1 cellular context compared by ENCODE assay signal in the genomic region with DNA sequence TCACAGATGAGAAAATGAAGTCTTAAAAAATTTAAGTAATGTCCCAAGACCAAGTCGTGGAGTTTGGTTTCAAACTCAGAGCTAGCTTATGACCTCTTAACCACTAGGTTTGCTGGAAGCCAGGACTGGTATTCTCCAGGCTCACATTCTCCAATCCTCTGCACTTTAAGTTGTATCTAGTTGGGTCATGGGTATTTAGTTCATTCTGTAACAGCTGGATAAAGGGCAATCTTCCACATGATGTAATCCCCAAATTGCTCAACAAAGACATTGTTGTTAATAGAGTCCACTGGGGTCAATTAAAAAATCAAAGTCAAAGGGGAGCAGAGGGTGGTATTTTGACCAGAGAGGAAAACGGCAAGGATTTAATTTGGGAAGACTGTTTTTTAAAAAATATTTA.
TF ChIP-seq lines count a peak whose summit lies in the region.

No MANE protein-coding gene starts in this region.

TF ChIP-seq in HepG2, 621 proteins besides CTCF, POLR2A, EP300 and RAD21 (continues in another document):
- TF ChIP-seq CREB1 (IDR thresholded peaks at IDR 0.05) (no peak), CREB1 (CRISPR knock-in tag; IDR thresholded peaks at IDR 0.05) (0 out of 2 replicates have a peak, but pooled peaks have one; percentile 12), MEIS1 (CRISPR knock-in tag; IDR thresholded peaks at IDR 0.05; ENCODE audit: borderline replicate concordance) (no peak), SOX13 (IDR thresholded peaks at IDR 0.05) (no peak; the same call in 1 of the 2 replicates), SOX13 (CRISPR knock-in tag; conservative IDR thresholded peaks at IDR 0.05 in 1 of 2, IDR thresholded peaks at IDR 0.05 in 1 of 2) (peak in 1 of 2 experiments; percentile 71; a peak in 2 of 4 replicates), SOX6 (IDR thresholded peaks at IDR 0.05) (no peak), SOX6 (CRISPR knock-in tag; IDR thresholded peaks at IDR 0.05) (peak; percentile 73), PPARG (CRISPR knock-in tag; conservative IDR thresholded peaks at IDR 0.05) (peak; percentile 71; the same call in 1 of the 2 replicates), ZNF367 (CRISPR knock-in tag; IDR thresholded peaks at IDR 0.05; ENCODE audit: borderline replicate concordance) (no peak), ZSCAN22 (CRISPR knock-in tag; IDR thresholded peaks at IDR 0.05) (no peak), ZNF207 (IDR thresholded peaks at IDR 0.05; ENCODE audit: borderline replicate concordance) (no peak), NFE2L1 (CRISPR knock-in tag; IDR thresholded peaks at IDR 0.05; ENCODE audit: borderline replicate concordance) (no peak), BCL6 (CRISPR knock-in tag; IDR thresholded peaks at IDR 0.05) (peak; percentile 44; the same call in 1 of the 2 replicates), ZMYM4 (CRISPR knock-in tag; IDR thresholded peaks at IDR 0.05) (peak; percentile 24; the same call in 1 of the 2 replicates), POGZ (CRISPR knock-in tag; IDR thresholded peaks at IDR 0.05) (peak; percentile 60), NCOA1 (CRISPR knock-in tag; IDR thresholded peaks at IDR 0.05) (no peak), NCOR1 (IDR thresholded peaks at IDR 0.05; ENCODE audit: borderline replicate concordance, low read length) (peak; percentile 80), YY1 (IDR thresholded peaks at IDR 0.05; ENCODE audit: insufficient read depth, insufficient replicate concordance, low read depth, low read length) (no peak), ZNF331 (CRISPR knock-in tag; IDR thresholded peaks at IDR 0.05) (0 out of 2 replicates have a peak, but pooled peaks have one; percentile 12), BRCA1 (CRISPR knock-in tag; IDR thresholded peaks at IDR 0.05) (no peak), NR2F1 (CRISPR knock-in tag; IDR thresholded peaks at IDR 0.05) (0 out of 4 replicates have a peak, but pooled peaks of 1 of the 2 experiments have one; percentile 29), CREM (IDR thresholded peaks at IDR 0.05) (peak; percentile 32; the same call in 1 of the 2 replicates), CREM (CRISPR knock-in tag; IDR thresholded peaks at IDR 0.05) (no peak), HNF4G (IDR thresholded peaks at IDR 0.05; ENCODE audit: borderline replicate concordance, low read depth, low read length) (peak; percentile 79), HNF4G (CRISPR knock-in tag; IDR thresholded peaks at IDR 0.05; ENCODE audit: borderline replicate concordance, low read depth) (no peak), KLF6 (CRISPR knock-in tag; IDR thresholded peaks at IDR 0.05) (no peak), NR2F6 (IDR thresholded peaks at IDR 0.05) (peak; percentile 57), NR2F6 (CRISPR knock-in tag; IDR thresholded peaks at IDR 0.05) (peak; percentile 29; the same call in 1 of the 2 replicates), TBX3 (IDR thresholded peaks at IDR 0.05; ENCODE audit: borderline replicate concordance) (no peak), ZNF549 (CRISPR knock-in tag; IDR thresholded peaks at IDR 0.05) (no peak), ZNF224 (CRISPR knock-in tag; IDR thresholded peaks at IDR 0.05) (no peak), ZFP82 (CRISPR knock-in tag; IDR thresholded peaks at IDR 0.05; ENCODE audit: borderline replicate concordance) (no peak), ZNF564 (CRISPR knock-in tag; IDR thresholded peaks at IDR 0.05) (no peak), HNF4A (CRISPR knock-in tag; IDR thresholded peaks at IDR 0.05) (peak; percentile 82), THAP11 (CRISPR knock-in tag; IDR thresholded peaks at IDR 0.05) (0 out of 2 replicates have a peak, but pooled peaks have one; percentile 22), U2AF2 (IDR thresholded peaks at IDR 0.05; ENCODE audit: low read depth, low read length) (no peak), CEBPB (IDR thresholded peaks at IDR 0.05; ENCODE audit: borderline replicate concordance, low read depth, low read length) (peak; percentile 86), KLF11 (CRISPR knock-in tag; IDR thresholded peaks at IDR 0.05) (no peak), FOXA3 (CRISPR knock-in tag; IDR thresholded peaks at IDR 0.05) (peak; percentile 58), ZBTB38 (CRISPR knock-in tag; IDR thresholded peaks at IDR 0.05) (no peak)
- TF ChIP-seq, protein P1, sequence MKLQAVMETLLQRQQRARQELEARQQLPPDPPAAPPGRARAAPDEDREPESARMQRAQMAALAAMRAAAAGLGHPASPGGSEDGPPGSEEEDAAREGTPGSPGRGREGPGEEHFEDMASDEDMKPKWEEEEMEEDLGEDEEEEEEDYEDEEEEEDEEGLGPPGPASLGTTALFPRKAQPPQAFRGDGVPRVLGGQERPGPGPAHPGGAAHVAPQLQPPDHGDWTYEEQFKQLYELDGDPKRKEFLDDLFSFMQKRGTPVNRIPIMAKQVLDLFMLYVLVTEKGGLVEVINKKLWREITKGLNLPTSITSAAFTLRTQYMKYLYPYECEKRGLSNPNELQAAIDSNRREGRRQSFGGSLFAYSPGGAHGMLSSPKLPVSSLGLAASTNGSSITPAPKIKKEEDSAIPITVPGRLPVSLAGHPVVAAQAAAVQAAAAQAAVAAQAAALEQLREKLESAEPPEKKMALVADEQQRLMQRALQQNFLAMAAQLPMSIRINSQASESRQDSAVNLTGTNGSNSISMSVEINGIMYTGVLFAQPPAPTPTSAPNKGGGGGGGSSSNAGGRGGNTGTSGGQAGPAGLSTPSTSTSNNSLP (IDR thresholded peaks at IDR 0.05; ENCODE audit: low read depth, low read length) = peak; percentile 84
- TF ChIP-seq, protein P2, sequence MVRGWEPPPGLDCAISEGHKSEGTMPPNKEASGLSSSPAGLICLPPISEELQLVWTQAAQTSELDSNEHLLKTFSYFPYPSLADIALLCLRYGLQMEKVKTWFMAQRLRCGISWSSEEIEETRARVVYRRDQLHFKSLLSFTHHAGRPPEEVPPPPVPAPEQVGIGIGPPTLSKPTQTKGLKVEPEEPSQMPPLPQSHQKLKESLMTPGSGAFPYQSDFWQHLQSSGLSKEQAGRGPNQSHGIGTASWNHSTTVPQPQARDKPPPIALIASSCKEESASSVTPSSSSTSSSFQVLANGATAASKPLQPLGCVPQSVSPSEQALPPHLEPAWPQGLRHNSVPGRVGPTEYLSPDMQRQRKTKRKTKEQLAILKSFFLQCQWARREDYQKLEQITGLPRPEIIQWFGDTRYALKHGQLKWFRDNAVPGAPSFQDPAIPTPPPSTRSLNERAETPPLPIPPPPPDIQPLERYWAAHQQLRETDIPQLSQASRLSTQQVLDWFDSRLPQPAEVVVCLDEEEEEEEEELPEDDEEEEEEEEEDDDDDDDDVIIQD (CRISPR knock-in tag; IDR thresholded peaks at IDR 0.05; ENCODE audit: low read depth) = peak; percentile 55; the same call in 1 of the 2 replicates
- TF ChIP-seq, protein P3, sequence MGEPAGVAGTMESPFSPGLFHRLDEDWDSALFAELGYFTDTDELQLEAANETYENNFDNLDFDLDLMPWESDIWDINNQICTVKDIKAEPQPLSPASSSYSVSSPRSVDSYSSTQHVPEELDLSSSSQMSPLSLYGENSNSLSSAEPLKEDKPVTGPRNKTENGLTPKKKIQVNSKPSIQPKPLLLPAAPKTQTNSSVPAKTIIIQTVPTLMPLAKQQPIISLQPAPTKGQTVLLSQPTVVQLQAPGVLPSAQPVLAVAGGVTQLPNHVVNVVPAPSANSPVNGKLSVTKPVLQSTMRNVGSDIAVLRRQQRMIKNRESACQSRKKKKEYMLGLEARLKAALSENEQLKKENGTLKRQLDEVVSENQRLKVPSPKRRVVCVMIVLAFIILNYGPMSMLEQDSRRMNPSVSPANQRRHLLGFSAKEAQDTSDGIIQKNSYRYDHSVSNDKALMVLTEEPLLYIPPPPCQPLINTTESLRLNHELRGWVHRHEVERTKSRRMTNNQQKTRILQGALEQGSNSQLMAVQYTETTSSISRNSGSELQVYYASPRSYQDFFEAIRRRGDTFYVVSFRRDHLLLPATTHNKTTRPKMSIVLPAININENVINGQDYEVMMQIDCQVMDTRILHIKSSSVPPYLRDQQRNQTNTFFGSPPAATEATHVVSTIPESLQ (CRISPR knock-in tag; conservative IDR thresholded peaks at IDR 0.05) = no peak
- TF ChIP-seq, protein P4, sequence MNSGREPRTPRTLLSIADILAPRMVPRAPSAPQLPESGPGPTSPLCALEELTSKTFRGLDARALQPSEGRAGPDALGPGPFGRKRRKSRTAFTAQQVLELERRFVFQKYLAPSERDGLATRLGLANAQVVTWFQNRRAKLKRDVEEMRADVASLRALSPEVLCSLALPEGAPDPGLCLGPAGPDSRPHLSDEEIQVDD (CRISPR knock-in tag; IDR thresholded peaks at IDR 0.05; ENCODE audit: borderline replicate concordance) = no peak
- TF ChIP-seq, protein P5, sequence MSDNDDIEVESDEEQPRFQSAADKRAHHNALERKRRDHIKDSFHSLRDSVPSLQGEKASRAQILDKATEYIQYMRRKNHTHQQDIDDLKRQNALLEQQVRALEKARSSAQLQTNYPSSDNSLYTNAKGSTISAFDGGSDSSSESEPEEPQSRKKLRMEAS (IDR thresholded peaks at IDR 0.05) = no peak
- TF ChIP-seq, protein P6, sequence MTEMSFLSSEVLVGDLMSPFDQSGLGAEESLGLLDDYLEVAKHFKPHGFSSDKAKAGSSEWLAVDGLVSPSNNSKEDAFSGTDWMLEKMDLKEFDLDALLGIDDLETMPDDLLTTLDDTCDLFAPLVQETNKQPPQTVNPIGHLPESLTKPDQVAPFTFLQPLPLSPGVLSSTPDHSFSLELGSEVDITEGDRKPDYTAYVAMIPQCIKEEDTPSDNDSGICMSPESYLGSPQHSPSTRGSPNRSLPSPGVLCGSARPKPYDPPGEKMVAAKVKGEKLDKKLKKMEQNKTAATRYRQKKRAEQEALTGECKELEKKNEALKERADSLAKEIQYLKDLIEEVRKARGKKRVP (CRISPR knock-in tag; IDR thresholded peaks at IDR 0.05) = peak in 1 of 2 experiments; percentile 90; a peak in 2 of 4 replicates
- TF ChIP-seq, protein P7, sequence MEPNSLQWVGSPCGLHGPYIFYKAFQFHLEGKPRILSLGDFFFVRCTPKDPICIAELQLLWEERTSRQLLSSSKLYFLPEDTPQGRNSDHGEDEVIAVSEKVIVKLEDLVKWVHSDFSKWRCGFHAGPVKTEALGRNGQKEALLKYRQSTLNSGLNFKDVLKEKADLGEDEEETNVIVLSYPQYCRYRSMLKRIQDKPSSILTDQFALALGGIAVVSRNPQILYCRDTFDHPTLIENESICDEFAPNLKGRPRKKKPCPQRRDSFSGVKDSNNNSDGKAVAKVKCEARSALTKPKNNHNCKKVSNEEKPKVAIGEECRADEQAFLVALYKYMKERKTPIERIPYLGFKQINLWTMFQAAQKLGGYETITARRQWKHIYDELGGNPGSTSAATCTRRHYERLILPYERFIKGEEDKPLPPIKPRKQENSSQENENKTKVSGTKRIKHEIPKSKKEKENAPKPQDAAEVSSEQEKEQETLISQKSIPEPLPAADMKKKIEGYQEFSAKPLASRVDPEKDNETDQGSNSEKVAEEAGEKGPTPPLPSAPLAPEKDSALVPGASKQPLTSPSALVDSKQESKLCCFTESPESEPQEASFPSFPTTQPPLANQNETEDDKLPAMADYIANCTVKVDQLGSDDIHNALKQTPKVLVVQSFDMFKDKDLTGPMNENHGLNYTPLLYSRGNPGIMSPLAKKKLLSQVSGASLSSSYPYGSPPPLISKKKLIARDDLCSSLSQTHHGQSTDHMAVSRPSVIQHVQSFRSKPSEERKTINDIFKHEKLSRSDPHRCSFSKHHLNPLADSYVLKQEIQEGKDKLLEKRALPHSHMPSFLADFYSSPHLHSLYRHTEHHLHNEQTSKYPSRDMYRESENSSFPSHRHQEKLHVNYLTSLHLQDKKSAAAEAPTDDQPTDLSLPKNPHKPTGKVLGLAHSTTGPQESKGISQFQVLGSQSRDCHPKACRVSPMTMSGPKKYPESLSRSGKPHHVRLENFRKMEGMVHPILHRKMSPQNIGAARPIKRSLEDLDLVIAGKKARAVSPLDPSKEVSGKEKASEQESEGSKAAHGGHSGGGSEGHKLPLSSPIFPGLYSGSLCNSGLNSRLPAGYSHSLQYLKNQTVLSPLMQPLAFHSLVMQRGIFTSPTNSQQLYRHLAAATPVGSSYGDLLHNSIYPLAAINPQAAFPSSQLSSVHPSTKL (CRISPR knock-in tag; IDR thresholded peaks at IDR 0.05) = peak; percentile 63; the same call in 1 of the 2 replicates
- TF ChIP-seq, protein P8, sequence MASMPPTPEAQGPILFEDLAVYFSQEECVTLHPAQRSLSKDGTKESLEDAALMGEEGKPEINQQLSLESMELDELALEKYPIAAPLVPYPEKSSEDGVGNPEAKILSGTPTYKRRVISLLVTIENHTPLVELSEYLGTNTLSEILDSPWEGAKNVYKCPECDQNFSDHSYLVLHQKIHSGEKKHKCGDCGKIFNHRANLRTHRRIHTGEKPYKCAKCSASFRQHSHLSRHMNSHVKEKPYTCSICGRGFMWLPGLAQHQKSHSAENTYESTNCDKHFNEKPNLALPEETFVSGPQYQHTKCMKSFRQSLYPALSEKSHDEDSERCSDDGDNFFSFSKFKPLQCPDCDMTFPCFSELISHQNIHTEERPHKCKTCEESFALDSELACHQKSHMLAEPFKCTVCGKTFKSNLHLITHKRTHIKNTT (CRISPR knock-in tag; IDR thresholded peaks at IDR 0.05) = no peak
- TF ChIP-seq, protein P9, sequence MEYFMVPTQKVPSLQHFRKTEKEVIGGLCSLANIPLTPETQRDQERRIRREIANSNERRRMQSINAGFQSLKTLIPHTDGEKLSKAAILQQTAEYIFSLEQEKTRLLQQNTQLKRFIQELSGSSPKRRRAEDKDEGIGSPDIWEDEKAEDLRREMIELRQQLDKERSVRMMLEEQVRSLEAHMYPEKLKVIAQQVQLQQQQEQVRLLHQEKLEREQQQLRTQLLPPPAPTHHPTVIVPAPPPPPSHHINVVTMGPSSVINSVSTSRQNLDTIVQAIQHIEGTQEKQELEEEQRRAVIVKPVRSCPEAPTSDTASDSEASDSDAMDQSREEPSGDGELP (IDR thresholded peaks at IDR 0.05; ENCODE audit: borderline replicate concordance, low read depth) = peak; percentile 76
- TF ChIP-seq, protein P10, sequence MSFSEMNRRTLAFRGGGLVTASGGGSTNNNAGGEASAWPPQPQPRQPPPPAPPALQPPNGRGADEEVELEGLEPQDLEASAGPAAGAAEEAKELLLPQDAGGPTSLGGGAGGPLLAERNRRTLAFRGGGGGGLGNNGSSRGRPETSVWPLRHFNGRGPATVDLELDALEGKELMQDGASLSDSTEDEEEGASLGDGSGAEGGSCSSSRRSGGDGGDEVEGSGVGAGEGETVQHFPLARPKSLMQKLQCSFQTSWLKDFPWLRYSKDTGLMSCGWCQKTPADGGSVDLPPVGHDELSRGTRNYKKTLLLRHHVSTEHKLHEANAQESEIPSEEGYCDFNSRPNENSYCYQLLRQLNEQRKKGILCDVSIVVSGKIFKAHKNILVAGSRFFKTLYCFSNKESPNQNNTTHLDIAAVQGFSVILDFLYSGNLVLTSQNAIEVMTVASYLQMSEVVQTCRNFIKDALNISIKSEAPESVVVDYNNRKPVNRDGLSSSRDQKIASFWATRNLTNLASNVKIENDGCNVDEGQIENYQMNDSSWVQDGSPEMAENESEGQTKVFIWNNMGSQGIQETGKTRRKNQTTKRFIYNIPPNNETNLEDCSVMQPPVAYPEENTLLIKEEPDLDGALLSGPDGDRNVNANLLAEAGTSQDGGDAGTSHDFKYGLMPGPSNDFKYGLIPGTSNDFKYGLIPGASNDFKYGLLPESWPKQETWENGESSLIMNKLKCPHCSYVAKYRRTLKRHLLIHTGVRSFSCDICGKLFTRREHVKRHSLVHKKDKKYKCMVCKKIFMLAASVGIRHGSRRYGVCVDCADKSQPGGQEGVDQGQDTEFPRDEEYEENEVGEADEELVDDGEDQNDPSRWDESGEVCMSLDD (CRISPR knock-in tag; IDR thresholded peaks at IDR 0.05; ENCODE audit: borderline replicate concordance) = no peak
